20 cellular contexts compared by ENCODE assay signal in genomic region chr22:22286390-22287105, GRCh38. TPM values are rescaled to one million over a fixed set of nuclear protein-coding genes. Genes with fewer than 3 reads are reported as not detected.
"Had no signal": no experiment of that assay in that cellular context is flagged by ENCODE, and none has a peak within 500 bp of the region (broad histone marks: within the 10 kb centered on the region; RNA-seq: fewer than 3 reads in every experiment).

No MANE protein-coding gene starts in this region.

RNA-seq across cellular contexts. Expression of gene VPREB1, which starts 42.0 kb away (rescaled TPM):
- total RNA-seq: activated naive CD4-positive, alpha-beta T cell treated with anti-CD3 and anti-CD28 coated beads for 36 hours; activated naive CD4-positive, alpha-beta T cell treated with anti-CD3 and anti-CD28 coated beads, Interleukin-2, amount 50 U/mL, for 72 hours; activated naive CD8-positive, alpha-beta T cell treated with anti-CD3 and anti-CD28 coated beads for 36 hours; activated naive CD8-positive, alpha-beta T cell treated with anti-CD3 and anti-CD28 coated beads, Interleukin-2, amount 10 ng/mL, durations not matched to agents 7 days and 5 days; activated T-cell treated with anti-CD3 and anti-CD28 coated beads, Interleukin-2, amount 50 U/mL, for 4 hours; activated T-cell treated with anti-CD3 and anti-CD28 coated beads, Interleukin-2, amount 50 U/mL, for 72 hours; activated T-helper 1 cell treated with anti-CD3 and anti-CD28 coated beads, Interleukin-12 subunit alpha, Interleukin-12 subunit beta, Interleukin-2, Interleukin-4 antibody, amounts not matched to agents 30 ng/mL and 10 ng/mL and 1 ng/mL, durations not matched to agents 14 hours and 24 hours and 36 hours; activated T-helper 17 cell treated with anti-CD3 and anti-CD28 coated beads, Interleukin-2, amount 50 U/mL, for 72 hours; activated T-helper 2 cell treated with anti-CD3 and anti-CD28 coated beads, Interferon-gamma antibody, Interleukin-2, Interleukin-4, amounts not matched to agents 10 μg/mL and 5 μg/mL and 100 μg/mL, durations not matched to agents 14 hours and 24 hours and 36 hours; adrenal gland; aorta; ascending aorta; astrocyte; body of pancreas; breast epithelium; bronchial epithelial cell; cardiac muscle cell; cardiac septum; cerebellum; chondrocyte had no signal
- polyA plus RNA-seq: adrenal gland, aorta, cardiac muscle cell had no signal
